25 cellular contexts compared by ENCODE assay signal in the genomic region with DNA sequence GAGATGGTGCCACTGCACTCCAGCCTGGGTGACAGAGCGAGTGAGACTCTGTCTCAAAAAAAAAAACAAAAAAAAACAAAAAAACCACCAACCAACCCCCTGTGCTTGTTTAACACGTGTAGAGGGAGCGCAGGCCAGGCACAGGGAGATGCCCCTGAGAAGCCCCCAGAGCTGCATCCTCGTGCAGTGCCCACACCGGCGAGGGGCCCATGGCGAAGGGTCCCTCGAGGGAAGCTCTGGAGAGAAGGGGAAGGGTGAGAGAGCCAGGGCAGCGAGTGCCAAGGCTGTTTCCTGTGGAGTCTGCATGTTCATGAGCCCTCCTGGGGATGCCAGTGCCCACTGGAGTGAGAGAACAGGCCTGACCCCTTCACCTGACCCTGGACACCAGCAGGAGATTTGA.
"Had no signal": no experiment of that assay in that cellular context is flagged by ENCODE, and none has a peak within 500 bp of the region (broad histone marks: within the 10 kb centered on the region; RNA-seq: fewer than 3 reads in every experiment).

No MANE protein-coding gene starts in this region.

- H3K36me3 Mint-ChIP-seq: stimulated activated memory B cell treated with anti-CD40 and anti-IgM and Interleukin-4, amounts not matched to agents 10 μg/mL and 1 μg/mL and 100 μg/mL, for 72 hours had no signal

- H3K9me3 ChIP-seq: colonic mucosa, spleen, uterus had no signal

- H3K27ac ChIP-seq: gastroesophageal sphincter, uterus had no signal

- H3K4me3 Mint-ChIP-seq: activated B cell treated with CpG ODN at 0.5 μM for 24 hours; activated CD8-positive, alpha-beta T cell treated with anti-CD3 and anti-CD28 coated beads for 36 hours; activated naive CD8-positive, alpha-beta T cell treated with anti-CD3 and anti-CD28 coated beads, Interleukin-2, amount 10 ng/mL, durations not matched to agents 7 days and 5 days; activated T-cell treated with anti-CD3 and anti-CD28 coated beads, Interleukin-2, amount 50 U/mL, for 24 hours; stimulated activated memory B cell treated with anti-CD40 and anti-IgM and Interleukin-4, amounts not matched to agents 10 μg/mL and 1 μg/mL and 100 μg/mL, for 72 hours; T-cell had no signal

- H3K9me3 Mint-ChIP-seq: activated B cell treated with CpG ODN at 0.5 μM for 24 hours; activated naive CD8-positive, alpha-beta T cell treated with anti-CD3 and anti-CD28 coated beads, Interleukin-2, amount 10 ng/mL, durations not matched to agents 7 days and 5 days; activated T-cell treated with anti-CD3 and anti-CD28 coated beads, Interleukin-2, amount 50 U/mL, for 24 hours; stimulated activated memory B cell treated with anti-CD40 and anti-IgM and Interleukin-4, amounts not matched to agents 10 μg/mL and 1 μg/mL and 100 μg/mL, for 72 hours; T-cell had no signal

- H3K27me3 Mint-ChIP-seq: activated B cell treated with CpG ODN at 0.5 μM for 24 hours; activated CD8-positive, alpha-beta T cell treated with anti-CD3 and anti-CD28 coated beads for 36 hours; activated naive CD8-positive, alpha-beta T cell treated with anti-CD3 and anti-CD28 coated beads, Interleukin-2, amount 10 ng/mL, durations not matched to agents 7 days and 5 days; activated T-cell treated with anti-CD3 and anti-CD28 coated beads, Interleukin-2, amount 50 U/mL, for 24 hours; stimulated activated memory B cell treated with anti-CD40 and anti-IgM and Interleukin-4, amounts not matched to agents 10 μg/mL and 1 μg/mL and 100 μg/mL, for 72 hours; T-cell had no signal

- H3K36me3 ChIP-seq: colonic mucosa, gastroesophageal sphincter, heart left ventricle, spleen, tibial nerve, uterus had no signal

- H3K27ac Mint-ChIP-seq: activated naive CD8-positive, alpha-beta T cell treated with anti-CD3 and anti-CD28 coated beads, Interleukin-2, amount 10 ng/mL, durations not matched to agents 7 days and 5 days; activated T-helper 2 cell treated with anti-CD3 and anti-CD28 coated beads, Interferon-gamma antibody, Interleukin-2, Interleukin-4, amounts not matched to agents 10 μg/mL and 5 μg/mL and 100 μg/mL, durations not matched to agents 14 hours and 24 hours and 36 hours had no signal

- H3K4me3 ChIP-seq: colonic mucosa, gastroesophageal sphincter, heart left ventricle, spleen, tibial nerve, uterus had no signal

- DNase-seq: activated B cell treated with CpG ODN at 0.5 μM for 24 hours; activated CD4-positive, alpha-beta T cell treated with anti-CD3 and anti-CD28 coated beads for 48 hours; activated CD8-positive, alpha-beta T cell treated with anti-CD3 and anti-CD28 coated beads for 36 hours; activated naive CD4-positive, alpha-beta T cell treated with Interleukin-2 at 50 U/mL for 16 hours; activated naive CD8-positive, alpha-beta T cell treated with anti-CD3 and anti-CD28 coated beads, Interleukin-2, amount 10 ng/mL, durations not matched to agents 7 days and 5 days; activated T-cell treated with anti-CD3 and anti-CD28 coated beads, Interleukin-2, amount 50 U/mL, for 24 hours; amygdala; central memory CD4-positive, alpha-beta T cell; colonic mucosa; erythroblast; heart left ventricle; kidney glomerular epithelial cell; left ventricle myocardium superior; occipital lobe; posterior cingulate gyrus; spleen; stimulated activated CD4-positive, alpha-beta T cell treated with anti-CD3 and anti-CD28 coated beads, Interleukin-4, amount 100 ng/mL, for 4 hours; substantia nigra; T-cell; T-helper 9 cell; uterus had no signal

- H3K27me3 ChIP-seq: colonic mucosa, gastroesophageal sphincter, heart left ventricle, spleen, tibial nerve, uterus had no signal

- ATAC-seq: gastroesophageal sphincter; heart left ventricle; stimulated activated memory B cell treated with anti-CD40 and anti-IgM and Interleukin-4, amounts not matched to agents 10 μg/mL and 1 μg/mL and 100 μg/mL, for 72 hours; T-cell had no signal
